22 cellular contexts compared by ENCODE assay signal in the genomic region with DNA sequence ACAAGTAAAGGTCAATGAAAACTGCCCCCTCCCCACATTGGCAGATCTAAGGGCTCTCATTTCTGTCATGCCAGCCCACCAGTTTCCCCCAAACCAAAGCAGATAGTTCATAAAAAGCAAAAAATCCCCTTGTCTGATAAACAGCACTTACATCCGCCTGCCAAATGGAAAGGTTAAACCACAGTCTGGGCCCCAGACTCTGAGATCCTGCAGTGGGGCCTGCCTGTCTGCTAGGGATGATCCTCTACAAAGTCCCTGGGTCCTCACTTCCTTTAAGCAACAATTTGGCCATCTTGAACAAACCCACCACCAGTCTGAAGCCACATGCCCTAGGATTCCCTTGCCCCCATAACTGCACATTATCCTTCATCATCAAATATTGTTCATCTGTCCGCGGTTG. TPM values are rescaled to one million over a fixed set of nuclear protein-coding genes. Genes with fewer than 3 reads are reported as not detected.
DNase-seq lines count a peak whose midpoint lies in the region; ATAC-seq lines count a peak whose summit lies in the region.
"Had no signal": no experiment of that assay in that cellular context is flagged by ENCODE, and none has a peak within 500 bp of the region (broad histone marks: within the 10 kb centered on the region; RNA-seq: fewer than 3 reads in every experiment).

No MANE protein-coding gene starts in this region.

- H3K36me3 Mint-ChIP-seq in activated T-cell treated with anti-CD3 and anti-CD28 coated beads, Interleukin-2, amount 50 U/mL, for 4 hours (ENCODE audit: insufficient read depth) = peaks cover 49% of the 10 kb centered on the region
- H3K36me3 Mint-ChIP-seq in activated CD4-positive, alpha-beta T cell treated with anti-CD3 and anti-CD28 coated beads, Interleukin-2, amount 10 ng/mL, durations not matched to agents 24 days and 14 days (ENCODE audit: low read depth) = peaks cover 78% of the 10 kb centered on the region
- peaks cover 80% of the 10 kb centered on the region for H3K36me3 Mint-ChIP-seq in activated naive CD8-positive, alpha-beta T cell treated with anti-CD3 and anti-CD28 coated beads for 36 hours

- no peak overlapping the region for H3K4me3 Mint-ChIP-seq in activated T-cell treated with anti-CD3 and anti-CD28 coated beads, Interleukin-2, amount 50 U/mL, for 4 hours
- H3K4me3 Mint-ChIP-seq in activated CD4-positive, alpha-beta T cell treated with anti-CD3 and anti-CD28 coated beads, Interleukin-2, amount 10 ng/mL, durations not matched to agents 24 days and 14 days = peak overlapping the region; percentile 56
- peak overlapping the region; percentile 51 for H3K4me3 Mint-ChIP-seq in activated naive CD8-positive, alpha-beta T cell treated with anti-CD3 and anti-CD28 coated beads for 36 hours

- intact Hi-C loops in activated CD4-positive, alpha-beta T cell treated with anti-CD3 and anti-CD28 coated beads, Interleukin-2, amount 10 ng/mL, durations not matched to agents 24 days and 14 days (cut with micrococcal nuclease) = no loop called here

- no peaks in the 10 kb centered on the region for H3K27me3 Mint-ChIP-seq in activated T-cell treated with anti-CD3 and anti-CD28 coated beads, Interleukin-2, amount 50 U/mL, for 4 hours (ENCODE audit: low read depth)
- H3K27me3 Mint-ChIP-seq in activated CD4-positive, alpha-beta T cell treated with anti-CD3 and anti-CD28 coated beads, Interleukin-2, amount 10 ng/mL, durations not matched to agents 24 days and 14 days = no peaks in the 10 kb centered on the region
- H3K27me3 Mint-ChIP-seq in activated naive CD8-positive, alpha-beta T cell treated with anti-CD3 and anti-CD28 coated beads for 36 hours = no peaks in the 10 kb centered on the region

- no peaks in the 10 kb centered on the region for H3K9me3 Mint-ChIP-seq in activated T-cell treated with anti-CD3 and anti-CD28 coated beads, Interleukin-2, amount 50 U/mL, for 4 hours
- H3K9me3 Mint-ChIP-seq in activated CD4-positive, alpha-beta T cell treated with anti-CD3 and anti-CD28 coated beads, Interleukin-2, amount 10 ng/mL, durations not matched to agents 24 days and 14 days = no peaks in the 10 kb centered on the region
- no peaks in the 10 kb centered on the region for H3K9me3 Mint-ChIP-seq in activated naive CD8-positive, alpha-beta T cell treated with anti-CD3 and anti-CD28 coated beads for 36 hours

- peaks cover 29% of the 10 kb centered on the region for H3K4me1 Mint-ChIP-seq in activated T-cell treated with anti-CD3 and anti-CD28 coated beads, Interleukin-2, amount 50 U/mL, for 4 hours (ENCODE audit: low read depth)
- H3K4me1 Mint-ChIP-seq in activated CD4-positive, alpha-beta T cell treated with anti-CD3 and anti-CD28 coated beads, Interleukin-2, amount 10 ng/mL, durations not matched to agents 24 days and 14 days = peaks cover 45% of the 10 kb centered on the region
- H3K4me1 Mint-ChIP-seq in activated naive CD8-positive, alpha-beta T cell treated with anti-CD3 and anti-CD28 coated beads for 36 hours = peaks cover 58% of the 10 kb centered on the region

- H3K27ac Mint-ChIP-seq in activated CD4-positive, alpha-beta T cell treated with anti-CD3 and anti-CD28 coated beads, Interleukin-2, amount 10 ng/mL, durations not matched to agents 24 days and 14 days = peak overlapping the region; percentile 79
- H3K27ac Mint-ChIP-seq in activated naive CD8-positive, alpha-beta T cell treated with anti-CD3 and anti-CD28 coated beads for 36 hours = peak overlapping the region; percentile 85

- ATAC-seq in activated T-cell treated with anti-CD3 and anti-CD28 coated beads, Interleukin-2, amount 50 U/mL, for 4 hours = peak; percentile 46 to 73
- peak; percentile 73 for ATAC-seq in stimulated activated naive CD8-positive, alpha-beta T cell treated with anti-CD3 and anti-CD28 coated beads, Interleukin-15, Interleukin-2, amounts not matched to agents 100 U/mL and 50 U/mL, for 24 hours
- ATAC-seq in GM18868 (IDR thresholded peaks at IDR 0.05; ENCODE audit: unreplicated experiment) = no peak
- no peak for ATAC-seq in HG03139 (IDR thresholded peaks at IDR 0.05; ENCODE audit: unreplicated experiment)
- no peak for ATAC-seq in HG03159 (IDR thresholded peaks at IDR 0.05; ENCODE audit: unreplicated experiment)
- ATAC-seq: heart right ventricle, Right ventricle myocardium inferior had no signal

- peak; percentile 18 for DNase-seq in activated T-cell treated with anti-CD3 and anti-CD28 coated beads, Interleukin-2, amount 50 U/mL, for 4 hours
- no peak for DNase-seq in activated T-cell treated with anti-CD3 and anti-CD28 coated beads for 4 hours
- peak; percentile 64 for DNase-seq in activated CD4-positive, alpha-beta T cell treated with anti-CD3 and anti-CD28 coated beads, Interleukin-2, amount 10 ng/mL, durations not matched to agents 24 days and 14 days
- peak; percentile 46 for DNase-seq in activated naive CD8-positive, alpha-beta T cell treated with anti-CD3 and anti-CD28 coated beads for 36 hours
- peak; percentile 56 for DNase-seq in stimulated activated naive CD8-positive, alpha-beta T cell treated with anti-CD3 and anti-CD28 coated beads, Interleukin-15, Interleukin-2, amounts not matched to agents 100 U/mL and 50 U/mL, for 24 hours
- DNase-seq: ACHN, aorta, dorsolateral prefrontal cortex, EL, heart right ventricle, left cardiac atrium, mesenchymal stem cell, NCI-H1105, NCI-H2029, NCI-H345, retina, spleen, upper lobe of left lung had no signal

RNA-seq across cellular contexts. Expression of gene RPS26, which starts 9.7 kb away (rescaled TPM):
- 100 to 1,000 TPM in 2 of 3 donors, 10 to 100 TPM in 1; 73.1 to 118 (median 110) TPM for total RNA-seq in activated T-cell treated with anti-CD3 and anti-CD28 coated beads, Interleukin-2, amount 50 U/mL, for 4 hours
- total RNA-seq in activated CD4-positive, alpha-beta T cell treated with anti-CD3 and anti-CD28 coated beads, Interleukin-2, amount 10 ng/mL, durations not matched to agents 24 days and 14 days = 40.5 and 46.3 TPM in 2 replicates
- total RNA-seq in activated naive CD8-positive, alpha-beta T cell treated with anti-CD3 and anti-CD28 coated beads for 36 hours = 10 to 100 TPM; 45.1 to 47.7 TPM

RNA-seq across cellular contexts. Expression of gene IKZF4, which starts 11.2 kb away (rescaled TPM):
- total RNA-seq in activated T-cell treated with anti-CD3 and anti-CD28 coated beads, Interleukin-2, amount 50 U/mL, for 4 hours = 10 to 100 TPM in 2 of 3 donors, 1 to 10 TPM in 1; 9.4 to 14.6 (median 10.5) TPM
- total RNA-seq in activated CD4-positive, alpha-beta T cell treated with anti-CD3 and anti-CD28 coated beads, Interleukin-2, amount 10 ng/mL, durations not matched to agents 24 days and 14 days = 24.3 and 26.1 TPM in 2 replicates
- total RNA-seq in activated naive CD8-positive, alpha-beta T cell treated with anti-CD3 and anti-CD28 coated beads for 36 hours = 10 to 100 TPM; 22.5 to 22.9 TPM

RNA-seq across cellular contexts. Expression of gene SUOX, which starts 34.9 kb away (rescaled TPM):
- 1 to 10 TPM in 2 of 3 donors, under 1 TPM in 1; 0.68 to 1.3 (median 1.2) TPM for total RNA-seq in activated T-cell treated with anti-CD3 and anti-CD28 coated beads, Interleukin-2, amount 50 U/mL, for 4 hours
- 9.3 and 10.2 TPM in 2 replicates for total RNA-seq in activated CD4-positive, alpha-beta T cell treated with anti-CD3 and anti-CD28 coated beads, Interleukin-2, amount 10 ng/mL, durations not matched to agents 24 days and 14 days
- total RNA-seq in activated naive CD8-positive, alpha-beta T cell treated with anti-CD3 and anti-CD28 coated beads for 36 hours = 1 to 10 TPM; 4.6 to 4.9 TPM

RNA-seq across cellular contexts. Expression of gene ERBB3, which starts 48.0 kb away (rescaled TPM):
- 1 to 10 TPM in 1 of 3 donors, under 1 TPM in 2; 0.48 to 1.6 (median 0.63) TPM for total RNA-seq in activated T-cell treated with anti-CD3 and anti-CD28 coated beads, Interleukin-2, amount 50 U/mL, for 4 hours
- total RNA-seq in activated CD4-positive, alpha-beta T cell treated with anti-CD3 and anti-CD28 coated beads, Interleukin-2, amount 10 ng/mL, durations not matched to agents 24 days and 14 days = 0.14 and 0.57 TPM in 2 replicates
- total RNA-seq in activated naive CD8-positive, alpha-beta T cell treated with anti-CD3 and anti-CD28 coated beads for 36 hours = under 1 TPM; 0.82 to 0.97 TPM

RNA-seq across cellular contexts. Expression of gene RAB5B, which starts 58.1 kb away (rescaled TPM):
- 10 to 100 TPM; 18.5 to 27.5 (median 22.6) TPM for total RNA-seq in activated T-cell treated with anti-CD3 and anti-CD28 coated beads, Interleukin-2, amount 50 U/mL, for 4 hours
- 39.0 and 40.2 TPM in 2 replicates for total RNA-seq in activated CD4-positive, alpha-beta T cell treated with anti-CD3 and anti-CD28 coated beads, Interleukin-2, amount 10 ng/mL, durations not matched to agents 24 days and 14 days
- total RNA-seq in activated naive CD8-positive, alpha-beta T cell treated with anti-CD3 and anti-CD28 coated beads for 36 hours = 10 to 100 TPM; 24.5 to 25.3 TPM

Comparison
In these comparisons a context has a peak if more than half of its experiments do, and no peak if none do; other contexts are left out.
1. ATAC-seq: peak in activated T-cell treated with anti-CD3 and anti-CD28 coated beads, Interleukin-2, amount 50 U/mL, for 4 hours (2 of 2) and stimulated activated naive CD8-positive, alpha-beta T cell treated with anti-CD3 and anti-CD28 coated beads, Interleukin-15, Interleukin-2, amounts not matched to agents 100 U/mL and 50 U/mL, for 24 hours (single experiment); none in GM18868 (single experiment), HG03139 (single experiment) and HG03159 (single experiment).